In the genomic region with DNA sequence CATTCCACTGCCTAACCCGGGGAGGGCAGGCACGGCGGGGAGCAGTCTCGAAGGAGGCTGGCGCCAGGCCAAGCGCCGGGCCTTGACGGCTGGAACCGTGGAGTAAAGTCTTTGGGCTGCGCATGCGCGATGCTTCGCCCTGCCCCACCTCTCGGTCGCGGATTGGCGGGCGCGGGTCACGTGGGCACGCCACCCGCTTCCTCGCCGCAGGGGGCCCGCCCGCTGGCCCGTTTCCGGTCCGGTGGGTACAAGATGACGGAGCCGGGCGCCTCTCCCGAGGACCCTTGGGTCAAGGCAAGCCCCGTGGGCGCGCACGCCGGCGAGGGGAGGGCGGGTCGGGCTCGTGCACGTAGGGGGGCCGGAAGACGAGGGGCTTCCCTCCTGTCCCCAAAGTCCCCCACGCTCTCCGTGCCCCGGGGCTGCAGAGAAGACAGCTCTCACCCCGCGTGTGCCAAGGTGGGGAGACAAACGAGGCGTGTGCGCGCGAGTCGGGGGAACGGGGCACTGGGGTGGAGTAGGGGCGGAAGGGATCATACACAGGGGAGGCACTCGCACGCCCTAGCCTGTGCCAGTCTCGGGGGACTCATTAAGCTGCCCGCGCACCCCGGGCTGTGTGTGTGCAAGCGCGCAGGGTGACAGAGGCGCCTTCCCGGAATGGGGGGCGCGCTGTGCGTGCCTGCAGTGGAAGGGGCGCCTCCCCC, we compare ENCODE assay signal across 8 cellular contexts. TPM values are rescaled to one million over a fixed set of nuclear protein-coding genes. Genes with fewer than 3 reads are reported as not detected.
A peak's percentile ranks its signal among the peaks of the same experiment; 100 is the strongest.
DNase-seq lines count a peak whose midpoint lies in the region; ATAC-seq, FAIRE-seq and TF ChIP-seq lines count a peak whose summit lies in the region.

A gene with protein sequence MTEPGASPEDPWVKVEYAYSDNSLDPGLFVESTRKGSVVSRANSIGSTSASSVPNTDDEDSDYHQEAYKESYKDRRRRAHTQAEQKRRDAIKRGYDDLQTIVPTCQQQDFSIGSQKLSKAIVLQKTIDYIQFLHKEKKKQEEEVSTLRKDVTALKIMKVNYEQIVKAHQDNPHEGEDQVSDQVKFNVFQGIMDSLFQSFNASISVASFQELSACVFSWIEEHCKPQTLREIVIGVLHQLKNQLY (plus strand): TSS at position 228 of the 701 bp plus-strand sequence. CDS start 25 bp downstream, at position 253.

- CTCF ChIA-PET in A549 (lab: Yijun Ruan, JAX), result interaction anchor here (0.6 to 9.3 kb wide), 7 partner anchors 12 to 1964 kb away, joined by 3 to 120 read pairs (median 6); a partner anchor contains a TSS

- peaks cover 10 to 32% (median 24%) of the 10 kb centered on the region in 4 donors for H3K36me3 ChIP-seq in liver (ENCODE audit: control insufficient read depth in 4 of 4, insufficient read depth in 3 of 4, low read depth in 1 of 4, low read length in 3 of 4)

- peak; percentile 42 for TF ChIP-seq POLR2A in A549 (IDR thresholded peaks at IDR 0.05; ENCODE audit: low read length)

- H3K4me2 ChIP-seq in A549, result peak within 1 kb of the TSS; percentile 85

- TF ChIP-seq RAD21 in A549 (conservative IDR thresholded peaks at IDR 0.05 in 1 of 2, IDR thresholded peaks at IDR 0.05 in 1 of 2) (no peak; a peak in 1 of 5 replicates), liver (IDR thresholded peaks at IDR 0.05) (no peak)

- FAIRE-seq in A549 (lab: Jason Lieb, UNC), result no peak

- peak within 1 kb of the TSS; percentile 96 for H3K27ac ChIP-seq in A549
- H3K27ac ChIP-seq in liver (ENCODE audit: low read depth in 1 of 2, low read length in 2 of 2), result peak within 1 kb of the TSS; percentile 75 to 90

- H3K4me1 ChIP-seq in A549 (peaks cover 32% of the 10 kb centered on the region), liver (ENCODE audit: control insufficient read depth in 4 of 4, insufficient read depth in 4 of 4, low read length in 3 of 4) (peaks cover 13 to 82% (median 64%) of the 10 kb centered on the region in 4 donors)

- TF ChIP-seq CTCF in A549 (IDR thresholded peaks at IDR 0.05) (no peak), liver (IDR thresholded peaks at IDR 0.05; ENCODE audit: low read depth, low read length, missing input control) (no peak)

- DNase-seq in A549 (ENCODE audit: low read depth in 1 of 2, low spot score in 1 of 2) (peak; percentile 94 to 100), NCI-H748 treated with DMSO at 0.1 percent for 48 hours (lab: John Stamatoyannopoulos, UW) (peak; percentile 84), dermis blood vessel endothelial cell (peak; percentile 93)
- peak; percentile 81 to 87 for DNase-seq in activated CD4-positive, alpha-beta T cell treated with anti-CD3 and anti-CD28 coated beads, Interleukin-2, amount 50 U/mL, for 4 hours
- peak; percentile 89 to 92 for DNase-seq in stimulated activated CD4-positive, alpha-beta T cell treated with anti-CD3 and anti-CD28 coated beads, Interleukin-2, amount 100 ng/mL, for 48 hours

- no peaks in the 10 kb centered on the region for H3K9me3 ChIP-seq in A549
- H3K9me3 ChIP-seq in liver (ENCODE audit: control insufficient read depth in 4 of 4, low read length in 3 of 4), result no peaks in the 10 kb centered on the region

- WGBS in A549 (ENCODE audit: missing lambda C conversion rate), result 3% methylated on average over 37 of the region's 72 CpGs
- WGBS in liver, result under 1% methylated on average over 72 of the region's 72 CpGs

- TF ChIP-seq EP300 in A549 (IDR thresholded peaks at IDR 0.05), result no peak

- POLR2A ChIA-PET in A549 (lab: Yijun Ruan, JAX), result interaction anchor here (1.9 to 3.5 kb wide), 2 partner anchors 10 to 13 kb away, joined by 7 to 17 read pairs; a partner anchor contains a TSS

- peak within 1 kb of the TSS; percentile 18 to 87 for H3K9ac ChIP-seq in liver (ENCODE audit: low read depth in 1 of 2, low read length in 2 of 2)

- no peaks in the 10 kb centered on the region for H3K27me3 ChIP-seq in liver (ENCODE audit: control insufficient read depth in 4 of 4, insufficient read depth in 4 of 4, low read length in 3 of 4)

- peak within 1 kb of the TSS; percentile 93 for H3K4me3 ChIP-seq in A549
- H3K4me3 ChIP-seq in liver (ENCODE audit: low read depth in 1 of 3, low read length in 3 of 3), result peak within 1 kb of the TSS; percentile 70 to 82 (median 71)

- ATAC-seq in A549 (peak; percentile 52 to 74), GM18909 (IDR thresholded peaks at IDR 0.05; ENCODE audit: poor library complexity, unreplicated experiment) (peak; percentile 66), HG03521 (IDR thresholded peaks at IDR 0.05; ENCODE audit: unreplicated experiment) (peak; percentile 65)

TF ChIP-seq in A549, 52 proteins besides CTCF, POLR2A, EP300 and RAD21 (continues in another document):
- TF ChIP-seq KDM5A (IDR thresholded peaks at IDR 0.05) (no peak), NR3C1 (IDR thresholded peaks at IDR 0.05) (no peak), CHD2 (IDR thresholded peaks at IDR 0.05; ENCODE audit: low read length, partially characterized antibody) (no peak), EHMT2 (IDR thresholded peaks at IDR 0.05; ENCODE audit: low read depth) (no peak), FOSL2 (IDR thresholded peaks at IDR 0.05) (no peak), FOSL2 (CRISPR knock-in tag; IDR thresholded peaks at IDR 0.05) (0 out of 2 replicates have a peak, but pooled peaks have one; percentile 5)
- TF ChIP-seq, protein P1, sequence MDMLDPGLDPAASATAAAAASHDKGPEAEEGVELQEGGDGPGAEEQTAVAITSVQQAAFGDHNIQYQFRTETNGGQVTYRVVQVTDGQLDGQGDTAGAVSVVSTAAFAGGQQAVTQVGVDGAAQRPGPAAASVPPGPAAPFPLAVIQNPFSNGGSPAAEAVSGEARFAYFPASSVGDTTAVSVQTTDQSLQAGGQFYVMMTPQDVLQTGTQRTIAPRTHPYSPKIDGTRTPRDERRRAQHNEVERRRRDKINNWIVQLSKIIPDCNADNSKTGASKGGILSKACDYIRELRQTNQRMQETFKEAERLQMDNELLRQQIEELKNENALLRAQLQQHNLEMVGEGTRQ (IDR thresholded peaks at IDR 0.05), result peak; percentile 98
- TF ChIP-seq, protein P2, sequence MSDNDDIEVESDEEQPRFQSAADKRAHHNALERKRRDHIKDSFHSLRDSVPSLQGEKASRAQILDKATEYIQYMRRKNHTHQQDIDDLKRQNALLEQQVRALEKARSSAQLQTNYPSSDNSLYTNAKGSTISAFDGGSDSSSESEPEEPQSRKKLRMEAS (IDR thresholded peaks at IDR 0.05), result peak; percentile 87
- TF ChIP-seq, protein P3, sequence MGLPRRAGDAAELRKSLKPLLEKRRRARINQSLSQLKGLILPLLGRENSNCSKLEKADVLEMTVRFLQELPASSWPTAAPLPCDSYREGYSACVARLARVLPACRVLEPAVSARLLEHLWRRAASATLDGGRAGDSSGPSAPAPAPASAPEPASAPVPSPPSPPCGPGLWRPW (IDR thresholded peaks at IDR 0.05), result no peak

TF ChIP-seq in liver, 16 proteins besides CTCF, POLR2A, EP300 and RAD21:
- TF ChIP-seq HNF4A (conservative IDR thresholded peaks at IDR 0.05) (no peak), RXRA (IDR thresholded peaks at IDR 0.05) (no peak), NR2F2 (IDR thresholded peaks at IDR 0.05) (no peak), JUND (IDR thresholded peaks at IDR 0.05) (no peak), SP1 (IDR thresholded peaks at IDR 0.05) (peak; percentile 39), YY1 (IDR thresholded peaks at IDR 0.05) (peak; percentile 19), GABPA (IDR thresholded peaks at IDR 0.05 in 1 of 2, conservative IDR thresholded peaks at IDR 0.05 in 1 of 2) (peak in 1 of 2 donors; percentile 77), HNF4G (IDR thresholded peaks at IDR 0.05) (no peak), FOXA2 (IDR thresholded peaks at IDR 0.05) (no peak), FOXA1 (IDR thresholded peaks at IDR 0.05) (no peak), TAF1 (conservative IDR thresholded peaks at IDR 0.05) (no peak), EGR1 (IDR thresholded peaks at IDR 0.05; ENCODE audit: low read depth in 2 of 2) (no peak)
- TF ChIP-seq, protein P4, sequence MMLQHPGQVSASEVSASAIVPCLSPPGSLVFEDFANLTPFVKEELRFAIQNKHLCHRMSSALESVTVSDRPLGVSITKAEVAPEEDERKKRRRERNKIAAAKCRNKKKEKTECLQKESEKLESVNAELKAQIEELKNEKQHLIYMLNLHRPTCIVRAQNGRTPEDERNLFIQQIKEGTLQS (IDR thresholded peaks at IDR 0.05), result no peak
- TF ChIP-seq, protein P5, sequence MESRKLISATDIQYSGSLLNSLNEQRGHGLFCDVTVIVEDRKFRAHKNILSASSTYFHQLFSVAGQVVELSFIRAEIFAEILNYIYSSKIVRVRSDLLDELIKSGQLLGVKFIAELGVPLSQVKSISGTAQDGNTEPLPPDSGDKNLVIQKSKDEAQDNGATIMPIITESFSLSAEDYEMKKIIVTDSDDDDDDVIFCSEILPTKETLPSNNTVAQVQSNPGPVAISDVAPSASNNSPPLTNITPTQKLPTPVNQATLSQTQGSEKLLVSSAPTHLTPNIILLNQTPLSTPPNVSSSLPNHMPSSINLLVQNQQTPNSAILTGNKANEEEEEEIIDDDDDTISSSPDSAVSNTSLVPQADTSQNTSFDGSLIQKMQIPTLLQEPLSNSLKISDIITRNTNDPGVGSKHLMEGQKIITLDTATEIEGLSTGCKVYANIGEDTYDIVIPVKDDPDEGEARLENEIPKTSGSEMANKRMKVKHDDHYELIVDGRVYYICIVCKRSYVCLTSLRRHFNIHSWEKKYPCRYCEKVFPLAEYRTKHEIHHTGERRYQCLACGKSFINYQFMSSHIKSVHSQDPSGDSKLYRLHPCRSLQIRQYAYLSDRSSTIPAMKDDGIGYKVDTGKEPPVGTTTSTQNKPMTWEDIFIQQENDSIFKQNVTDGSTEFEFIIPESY (IDR thresholded peaks at IDR 0.05), result no peak
- TF ChIP-seq, protein P2 (IDR thresholded peaks at IDR 0.05), result no peak

RNA-seq across cellular contexts. Expression of the gene that starts here (rescaled TPM):
- polyA plus RNA-seq in A549 (2011; rRNA removed), result 48.0 and 48.6 TPM in 2 replicates
- 34.8 and 40.4 TPM in 2 replicates for polyA plus RNA-seq in A549 (2012; cell fraction: cytosol; rRNA removed)
- 39.8 and 41.7 TPM in 2 replicates for polyA plus RNA-seq in A549 (2012; cell fraction: nucleus; rRNA removed)
- polyA plus RNA-seq in A549 (2017; fragmentation: RNase III; extraction: RNeasy Plus Mini Kit Qiagen cat#74134 plus additional on column Dnase treatment), result 46.3 to 48.1 TPM (median 47.0 TPM) in 3 replicates
- 49.3 and 59.8 TPM in 2 replicates for polyA minus RNA-seq in A549 (2011; rRNA and poly(A)+ RNA removed)
- total RNA-seq in dermis blood vessel endothelial cell, result 33.0 and 34.5 TPM in 2 replicates
- total RNA-seq in liver, result 10 to 100 TPM; 19.4 to 40.0 TPM
- 10 to 100 TPM; 29.2 to 35.1 TPM for polyA plus RNA-seq in liver

Comparison
In these comparisons a context has a peak if more than half of its experiments do, and no peak if none do; other contexts are left out.
1. Peak in every context shown above with its lines: DNase-seq, ATAC-seq, H3K4me3 ChIP-seq and H3K27ac ChIP-seq.